ENCODE assay signal across 1 cellular context in the genomic region with DNA sequence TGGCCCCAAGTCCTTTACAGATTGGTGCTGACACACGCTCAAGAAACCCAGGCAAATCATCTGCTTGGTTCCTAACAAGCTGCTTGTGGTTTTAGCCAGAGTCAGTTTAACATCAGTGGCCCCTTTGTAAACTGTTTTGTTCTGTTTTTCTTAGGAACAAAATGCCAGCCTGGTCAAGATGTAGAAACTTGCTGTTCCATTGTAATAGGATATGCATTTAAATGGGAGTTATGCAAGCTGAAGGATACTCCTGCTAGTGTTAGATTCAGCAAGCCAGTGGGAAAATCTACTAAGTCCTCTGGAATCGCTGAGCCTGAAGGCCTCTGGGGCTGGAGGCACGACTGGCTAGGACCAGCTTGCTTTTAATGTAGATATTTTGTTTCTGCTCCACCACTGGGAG.
TF ChIP-seq lines count a peak whose summit lies in the region.

No MANE protein-coding gene starts in this region.

TF ChIP-seq in WTC11, 78 proteins besides CTCF, POLR2A, EP300 and RAD21 (continued from another document):
- no peak for TF ChIP-seq JAZF1 (CRISPR knock-in tag; IDR thresholded peaks at IDR 0.05)
- TF ChIP-seq, protein P1, sequence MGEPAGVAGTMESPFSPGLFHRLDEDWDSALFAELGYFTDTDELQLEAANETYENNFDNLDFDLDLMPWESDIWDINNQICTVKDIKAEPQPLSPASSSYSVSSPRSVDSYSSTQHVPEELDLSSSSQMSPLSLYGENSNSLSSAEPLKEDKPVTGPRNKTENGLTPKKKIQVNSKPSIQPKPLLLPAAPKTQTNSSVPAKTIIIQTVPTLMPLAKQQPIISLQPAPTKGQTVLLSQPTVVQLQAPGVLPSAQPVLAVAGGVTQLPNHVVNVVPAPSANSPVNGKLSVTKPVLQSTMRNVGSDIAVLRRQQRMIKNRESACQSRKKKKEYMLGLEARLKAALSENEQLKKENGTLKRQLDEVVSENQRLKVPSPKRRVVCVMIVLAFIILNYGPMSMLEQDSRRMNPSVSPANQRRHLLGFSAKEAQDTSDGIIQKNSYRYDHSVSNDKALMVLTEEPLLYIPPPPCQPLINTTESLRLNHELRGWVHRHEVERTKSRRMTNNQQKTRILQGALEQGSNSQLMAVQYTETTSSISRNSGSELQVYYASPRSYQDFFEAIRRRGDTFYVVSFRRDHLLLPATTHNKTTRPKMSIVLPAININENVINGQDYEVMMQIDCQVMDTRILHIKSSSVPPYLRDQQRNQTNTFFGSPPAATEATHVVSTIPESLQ (CRISPR knock-in tag; IDR thresholded peaks at IDR 0.05): no peak
